ENCODE assay signal across 13 cellular contexts in genomic region chr7:3244241-3244814, GRCh38. TPM values are rescaled to one million over a fixed set of nuclear protein-coding genes. Genes with fewer than 3 reads are reported as not detected.
DNase-seq lines count a peak whose midpoint lies in the region; ATAC-seq and TF ChIP-seq lines count a peak whose summit lies in the region.
"Had no signal": no experiment of that assay in that cellular context is flagged by ENCODE, and none has a peak within 500 bp of the region (broad histone marks: within the 10 kb centered on the region; RNA-seq: fewer than 3 reads in every experiment).

No MANE protein-coding gene starts in this region.

- H3K9me2 ChIP-seq in HCT116 (ENCODE audit: insufficient read depth) = no peaks in the 10 kb centered on the region

- intact Hi-C loops in HCT116 (cut with micrococcal nuclease) = no loop called here

- peaks cover 23% of the 10 kb centered on the region for H3F3A ChIP-seq in smooth muscle cell (ENCODE audit: low read depth)

- CTCF ChIA-PET in HCT116 (lab: Charles Lee) = no interaction called here
- CTCF ChIA-PET in RWPE1 (lab: Yijun Ruan, JAX) = interaction anchor here (0.6 to 0.7 kb wide), 2 partner anchors 46 to 428 kb away, joined by 3 read pairs; no protein-coding TSS in a partner anchor

- no TSS peak for BruUV-seq in HCT116 (replicated peaks; lab: Mats Ljungman, UMichigan)

- 22% methylated on average over 7 of the region's 7 CpGs for WGBS in smooth muscle cell (ENCODE audit: low lambda C conversion rate)

- H3K4me1 ChIP-seq in HCT116 (ENCODE audit: control insufficient read depth in 1 of 2, insufficient read depth in 2 of 2, low read length in 2 of 2) = peaks cover 20 to 22% of the 10 kb centered on the region in 2 experiments
- peaks cover 19% of the 10 kb centered on the region for H3K4me1 ChIP-seq in smooth muscle cell (ENCODE audit: low read depth)
- H3K4me1 ChIP-seq: left lung had no signal

- H3K9ac ChIP-seq in HCT116 (ENCODE audit: low read length) = no peak overlapping the region
- H3K9ac ChIP-seq in smooth muscle cell (ENCODE audit: low read depth) = peak overlapping the region; percentile 29

- no peaks in the 10 kb centered on the region for H3K27me3 ChIP-seq in HCT116 (ENCODE audit: insufficient read depth, low read length)
- no peaks in the 10 kb centered on the region for H3K27me3 ChIP-seq in smooth muscle cell (ENCODE audit: low read depth)
- H3K27me3 ChIP-seq: esophagus muscularis mucosa, left lung had no signal

- peak overlapping the region; percentile 0 for H2AFZ ChIP-seq in HCT116 (ENCODE audit: low read depth, low read length, poor library complexity, severe bottlenecking)
- H2AFZ ChIP-seq in smooth muscle cell (ENCODE audit: low read depth) = no peak overlapping the region

- no peaks in the 10 kb centered on the region for H3K79me2 ChIP-seq in HCT116 (ENCODE audit: insufficient read depth, low read length)
- H3K79me2 ChIP-seq in smooth muscle cell (ENCODE audit: low read depth) = no peaks in the 10 kb centered on the region

- H4K20me1 ChIP-seq in HCT116 (ENCODE audit: insufficient read depth) (no peaks in the 10 kb centered on the region), smooth muscle cell (ENCODE audit: low read depth) (no peaks in the 10 kb centered on the region)

- ATAC-seq in HCT116 (peak; percentile 83), GM21515 (IDR thresholded peaks at IDR 0.05; ENCODE audit: unreplicated experiment) (no peak), GM18505 (IDR thresholded peaks at IDR 0.05; ENCODE audit: unreplicated experiment) (no peak)
- ATAC-seq: left lung had no signal

- H3K9me3 ChIP-seq in HCT116 (ENCODE audit: control insufficient read depth in 1 of 2, insufficient read depth in 1 of 2, low read depth in 1 of 2, low read length in 2 of 2) (peaks cover 0 to 3% of the 10 kb centered on the region in 2 experiments; a peak in 1 of 4 replicates), smooth muscle cell (replicated peaks; ENCODE audit: low read depth) (no peaks in the 10 kb centered on the region)

- POLR2A ChIA-PET in HCT116 (lab: Charles Lee) = no interaction called here
- POLR2A ChIA-PET in RWPE1 (lab: Yijun Ruan, JAX; ENCODE audit: low non-redundant PET) = no interaction called here

- H3K4me3 ChIP-seq in HCT116 (replicated peaks in 1 of 2; ENCODE audit: low read depth in 1 of 2, low read length in 2 of 2) (no peak overlapping the region), smooth muscle cell (no peak overlapping the region)
- H3K4me3 ChIP-seq: esophagus muscularis mucosa, left lung had no signal

- DNase-seq in HCT116 (ENCODE audit: low read depth, low spot score) (peak; percentile 47), RWPE1 (ENCODE audit: low spot score) (peak; percentile 80), fibroblast of gingiva (ENCODE audit: low read depth) (peak; percentile 26), smooth muscle cell (lab: John Stamatoyannopoulos, UW; ENCODE audit: unreplicated experiment) (no peak), SHP77 treated with DMSO at 0.1 percent for 48 hours (lab: John Stamatoyannopoulos, UW) (no peak)
- DNase-seq: activated CD8-positive, alpha-beta memory T cell treated with anti-CD3 and anti-CD28 coated beads for 24 hours; amniotic stem cell; GDM1; left lung; NCI-H1105 treated with DMSO at 0.1 percent for 48 hours had no signal

- H3K27ac ChIP-seq in HCT116 (ENCODE audit: low read depth, low read length) = no peak overlapping the region
- no peak overlapping the region for H3K27ac ChIP-seq in RWPE1
- peak overlapping the region; percentile 70 for H3K27ac ChIP-seq in smooth muscle cell (ENCODE audit: low read depth)
- H3K27ac ChIP-seq: esophagus muscularis mucosa, left lung had no signal

- peak overlapping the region; percentile 45 for H3K4me2 ChIP-seq in HCT116 (ENCODE audit: low read length)
- peak overlapping the region; percentile 33 for H3K4me2 ChIP-seq in smooth muscle cell

- RAD21 ChIA-PET in HCT116 (lab: Charles Lee; ENCODE audit: low non-redundant PET in 1 of 2, low total read pairs in 2 of 2, uncharacterized antibody in 2 of 2, unreplicated experiment in 2 of 2) = no interaction called here

- no peak for TF ChIP-seq RAD21 in HCT116 (IDR thresholded peaks at IDR 0.05; ENCODE audit: low read depth)

- TF ChIP-seq CTCF in HCT116 (IDR thresholded peaks at IDR 0.05 in 2 of 3, conservative IDR thresholded peaks at IDR 0.05 in 1 of 3; ENCODE audit: borderline replicate concordance in 1 of 3, insufficient read depth in 1 of 3, low read depth in 2 of 3, low read length in 2 of 3) = no peak
- no peak for TF ChIP-seq CTCF in RWPE1 (conservative IDR thresholded peaks at IDR 0.05; ENCODE audit: low read depth)
- no peak for TF ChIP-seq CTCF in smooth muscle cell (IDR thresholded peaks at IDR 0.05; ENCODE audit: borderline replicate concordance, insufficient read depth, poor library complexity, severe bottlenecking)

- no peak for TF ChIP-seq POLR2A in HCT116 (IDR thresholded peaks at IDR 0.05; ENCODE audit: borderline replicate concordance, extremely low read depth, insufficient read depth, insufficient read length)
- no peak for TF ChIP-seq POLR2A in GM18505 (IDR thresholded peaks at IDR 0.05; ENCODE audit: borderline replicate concordance, extremely low read depth, insufficient read depth, insufficient read length)

- H3K36me3 ChIP-seq in HCT116 (ENCODE audit: control insufficient read depth in 1 of 2, insufficient read depth in 2 of 2, low read length in 2 of 2) (no peaks in the 10 kb centered on the region), smooth muscle cell (ENCODE audit: low read depth) (no peaks in the 10 kb centered on the region)
- H3K36me3 ChIP-seq: esophagus muscularis mucosa, left lung had no signal

TF ChIP-seq in HCT116, 20 proteins besides CTCF, POLR2A, EP300 and RAD21:
- TF ChIP-seq JUND (IDR thresholded peaks at IDR 0.05) (peak; percentile 73), FOSL1 (IDR thresholded peaks at IDR 0.05; ENCODE audit: low read depth) (peak; percentile 65), YY1 (IDR thresholded peaks at IDR 0.05; ENCODE audit: extremely low read depth, insufficient replicate concordance, low read depth, low read length) (no peak), MAX (IDR thresholded peaks at IDR 0.05) (0 out of 2 replicates have a peak, but pooled peaks have one; percentile 21)

RNA-seq across cellular contexts. Expression of gene SDK1, which starts 56.7 kb away (rescaled TPM):
- total RNA-seq in HCT116 (2021; ENCODE audit: unreplicated experiment) (0.05 TPM), smooth muscle cell (0.81 and 2.5 TPM in 2 replicates)
- not detected in 2 replicates for polyA plus RNA-seq in HCT116 (2012)
- 1.1 and 1.7 TPM in 2 replicates for polyA plus RNA-seq in smooth muscle cell

Comparison
In these comparisons a context has a peak if more than half of its experiments do, and no peak if none do; other contexts are left out.
1. DNase-seq: peak in HCT116 (single experiment), RWPE1 (single experiment) and fibroblast of gingiva (single experiment); none in smooth muscle cell (single experiment) and SHP77 treated with DMSO at 0.1 percent for 48 hours (single experiment).